In the genomic region with DNA sequence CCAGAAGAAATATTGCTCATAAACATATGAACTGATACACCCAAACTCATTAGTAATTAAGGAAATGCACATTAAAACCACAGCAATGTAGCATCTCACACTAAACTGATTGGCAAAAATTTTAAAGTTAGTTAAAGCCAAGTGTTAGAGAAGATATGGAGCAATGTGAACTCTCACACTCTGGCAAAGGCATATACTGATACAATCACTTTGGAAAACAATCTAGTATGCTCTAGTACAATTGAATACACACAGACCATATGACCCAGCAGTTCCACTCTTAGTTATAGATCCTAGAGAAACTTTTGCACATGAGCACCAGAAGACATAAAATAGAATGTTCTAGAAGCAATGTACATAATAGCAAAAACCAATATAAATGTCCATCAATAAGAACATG, we compare ENCODE assay signal across 31 cellular contexts. TPM values are rescaled to one million over a fixed set of nuclear protein-coding genes. Genes with fewer than 3 reads are reported as not detected.
"Had no signal": no experiment of that assay in that cellular context is flagged by ENCODE, and none has a peak within 500 bp of the region (broad histone marks: within the 10 kb centered on the region; RNA-seq: fewer than 3 reads in every experiment).

No MANE protein-coding gene starts in this region.

- H3K27me3 ChIP-seq: stomach, suprapubic skin, testis, thyroid gland, tibial artery, tibial nerve, transverse colon, upper lobe of left lung, upper lobe of right lung, uterus, vagina had no signal

- H3K9me3 ChIP-seq: stomach, suprapubic skin, testis, thoracic aorta, thyroid gland, tibial artery, tibial nerve, transverse colon, upper lobe of left lung, upper lobe of right lung, uterus, vagina had no signal

- DNase-seq: stimulated activated CD4-positive, alpha-beta T cell treated with anti-CD3 and anti-CD28 coated beads, Interleukin-2, amount 100 ng/mL, for 48 hours; stimulated activated CD4-positive, alpha-beta T cell treated with anti-CD3 and anti-CD28 coated beads, Interleukin-4, amount 100 ng/mL, for 1 hour; stimulated activated CD4-positive, alpha-beta T cell treated with anti-CD3 and anti-CD28 coated beads, Interleukin-4, amount 100 ng/mL, for 24 hours; stimulated activated CD4-positive, alpha-beta T cell treated with anti-CD3 and anti-CD28 coated beads, Interleukin-4, amount 100 ng/mL, for 4 hours; stimulated activated CD8-positive, alpha-beta memory T cell treated with anti-CD3 and anti-CD28 coated beads, Interleukin-4, amount 100 ng/mL, for 48 hours; stimulated activated naive B cell treated with anti-CD40 and anti-IgM and Interleukin-4, amounts not matched to agents 10 μg/mL and 1 μg/mL and 100 μg/mL, for 72 hours; stimulated activated naive CD4-positive, alpha-beta T cell; stimulated activated naive CD4-positive, alpha-beta T cell treated with Interleukin-2 at 50 U/mL for 16 hours; stimulated activated naive CD8-positive, alpha-beta T cell treated with anti-CD3 and anti-CD28 coated beads, Interleukin-15, amount 100 ng/mL, for 72 hours; stimulated activated naive CD8-positive, alpha-beta T cell treated with anti-CD3 and anti-CD28 coated beads, Interleukin-15, Interleukin-2, amounts not matched to agents 100 U/mL and 50 U/mL, for 24 hours; stomach; substantia nigra; testis; thyroid gland; tibial artery; transverse colon; trophoblast cell; upper lobe of left lung; upper lobe of right lung; uterus had no signal

- H3K27ac ChIP-seq: stomach, suprapubic skin, testis, thoracic aorta, thyroid gland, tibial artery, tibial nerve, transverse colon, upper lobe of left lung, upper lobe of right lung, uterus, vagina had no signal

- ATAC-seq: stimulated activated effector memory CD8-positive, alpha-beta T cell treated with anti-CD3 and anti-CD28 coated beads, Interleukin-12 subunit alpha, Interleukin-12 subunit beta, amount 100 ng/mL, for 72 hours; stimulated activated memory B cell treated with anti-CD40 and anti-IgM and Interleukin-4, amounts not matched to agents 10 μg/mL and 1 μg/mL and 100 μg/mL, for 72 hours; stimulated activated naive B cell treated with anti-CD40 and anti-IgM and Interleukin-4, amounts not matched to agents 10 μg/mL and 1 μg/mL and 100 μg/mL, for 72 hours; stimulated activated naive CD8-positive, alpha-beta T cell treated with anti-CD3 and anti-CD28 coated beads, Interleukin-15, amount 100 ng/mL, for 72 hours; stimulated activated naive CD8-positive, alpha-beta T cell treated with anti-CD3 and anti-CD28 coated beads, Interleukin-15, Interleukin-2, amounts not matched to agents 100 U/mL and 50 U/mL, for 24 hours; upper lobe of right lung had no signal

- H3K36me3 ChIP-seq: stomach, suprapubic skin, thoracic aorta, thyroid gland, tibial artery, tibial nerve, transverse colon, upper lobe of left lung, upper lobe of right lung, uterus, vagina had no signal

- FAIRE-seq: urothelium cell line had no signal

- H3K4me3 ChIP-seq: stomach, suprapubic skin, testis, thoracic aorta, thyroid gland, tibial artery, tibial nerve, transverse colon, upper lobe of left lung, upper lobe of right lung, uterus, vagina had no signal

- H3K4me1 ChIP-seq: stomach, suprapubic skin, testis, thyroid gland, tibial artery, tibial nerve, transverse colon, upper lobe of left lung, upper lobe of right lung, uterus, vagina had no signal

RNA-seq across cellular contexts. Expression of a gene that starts 8.4 kb away (rescaled TPM):
- total RNA-seq: stomach, subcutaneous adipose tissue, temporal lobe, testis, thoracic aorta, thyroid gland, tibial nerve, transverse colon, upper lobe of left lung, upper lobe of right lung, ureter, urinary bladder, uterus, vagina had no signal
- polyA plus RNA-seq: stomach, urinary bladder had no signal

RNA-seq across cellular contexts. Expression of a gene that starts 34.0 kb away (rescaled TPM):
- total RNA-seq: temporal lobe, vagina had no signal
- polyA plus RNA-seq: stomach had no signal

RNA-seq across cellular contexts. Expression of a gene that starts 42.1 kb away (rescaled TPM):
- total RNA-seq: stomach, subcutaneous adipose tissue, suprapubic skin, temporal lobe, testis, thoracic aorta, thyroid gland, tibial nerve, upper lobe of left lung, upper lobe of right lung, ureter, urinary bladder, uterus, vagina had no signal
- polyA plus RNA-seq: stomach, urinary bladder had no signal

RNA-seq across cellular contexts. Expression of a gene that starts 48.8 kb away (rescaled TPM):
- total RNA-seq: stomach, subcutaneous adipose tissue, temporal lobe, testis, thoracic aorta, thyroid gland, tibial nerve, transverse colon, upper lobe of left lung, upper lobe of right lung, ureter, urinary bladder, uterus, vagina had no signal
- polyA plus RNA-seq: stomach, urinary bladder had no signal

RNA-seq across cellular contexts. Expression of a gene that starts 55.9 kb away (rescaled TPM):
- total RNA-seq: stomach, subcutaneous adipose tissue, temporal lobe, thoracic aorta, thyroid gland, tibial nerve, upper lobe of left lung, upper lobe of right lung, ureter, urinary bladder, uterus, vagina had no signal
- polyA plus RNA-seq: stomach, urinary bladder had no signal
